ENCODE assay signal across 9 cellular contexts in the genomic region with DNA sequence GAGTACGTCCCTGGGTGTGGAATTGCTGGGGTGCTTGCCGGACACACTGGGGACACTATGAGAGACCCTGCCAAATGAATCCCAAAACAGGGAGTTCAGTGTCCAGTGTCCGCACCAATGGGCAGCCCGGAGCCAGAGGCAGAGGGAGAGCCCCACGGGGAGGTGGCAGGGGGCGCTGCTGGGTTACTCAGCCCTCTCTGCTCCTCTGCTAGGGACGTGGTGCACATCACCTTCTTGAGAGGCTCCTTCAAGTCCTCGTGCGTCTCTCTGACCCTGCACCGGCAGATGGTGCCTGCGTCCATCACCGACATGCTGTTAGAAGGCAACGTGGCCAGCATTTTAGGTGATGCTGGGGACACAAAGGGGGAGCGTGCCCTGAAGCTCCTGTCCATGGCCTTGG. TPM values are rescaled to one million over a fixed set of nuclear protein-coding genes. Genes with fewer than 3 reads are reported as not detected.
DNase-seq lines count a peak whose midpoint lies in the region; ATAC-seq and TF ChIP-seq lines count a peak whose summit lies in the region.
"Had no signal": no experiment of that assay in that cellular context is flagged by ENCODE, and none has a peak within 500 bp of the region (broad histone marks: within the 10 kb centered on the region; RNA-seq: fewer than 3 reads in every experiment).

No MANE protein-coding gene starts in this region.

- no peak for TF ChIP-seq POLR2A in transverse colon (IDR thresholded peaks at IDR 0.05)

- H3K36me3 ChIP-seq in lower lobe of right lung: no peaks in the 10 kb centered on the region
- H3K36me3 ChIP-seq in transverse colon: no peaks in the 10 kb centered on the region

- intact Hi-C loops in lower lobe of right lung (cut with DNase I): no loop called here
- intact Hi-C loops in transverse colon (cut with DNase I; ENCODE audit: low total_unique reads): no loop called here

- H3K27ac ChIP-seq in lower lobe of right lung (no peak overlapping the region), transverse colon (no peak overlapping the region)

- ATAC-seq in lower lobe of right lung: no peak

- TF ChIP-seq CTCF in lower lobe of right lung (IDR thresholded peaks at IDR 0.05): peak; percentile 20
- peak in 1 of 5 experiments; percentile 16 for TF ChIP-seq CTCF in transverse colon (IDR thresholded peaks at IDR 0.05)

- no peaks in the 10 kb centered on the region for H3K9me3 ChIP-seq in lower lobe of right lung
- no peaks in the 10 kb centered on the region for H3K9me3 ChIP-seq in transverse colon

- WGBS in transverse colon (ENCODE audit: low coverage in 1 of 2), 2 donors: 38% methylated on average over 14 of the region's 14 CpGs; no CpG with 5 or more reads in 1 of the 2 donors

- H3K27me3 ChIP-seq in lower lobe of right lung (ENCODE audit: low read depth) (peaks cover 9% of the 10 kb centered on the region), transverse colon (peaks cover 36% of the 10 kb centered on the region)

- TF ChIP-seq EP300 in transverse colon (IDR thresholded peaks at IDR 0.05; ENCODE audit: low read depth): no peak

- H3K4me1 ChIP-seq in lower lobe of right lung: no peaks in the 10 kb centered on the region
- no peaks in the 10 kb centered on the region for H3K4me1 ChIP-seq in transverse colon

- in situ Hi-C loops in transverse colon (cut with MboI; ENCODE audit: low pct_ligation_motif_present in 1 of 4, low pct_unique_long_range_greater_than_20kb in 1 of 4, low sequenced_read_pairs in 3 of 4): no loop called here

- H3K4me3 ChIP-seq in lower lobe of right lung: no peak overlapping the region
- H3K4me3 ChIP-seq in transverse colon: no peak overlapping the region

- DNase-seq in EL (peak; percentile 39), HuH-7 (ENCODE audit: low spot score) (peak; percentile 57), astrocyte of the hippocampus (ENCODE audit: low read depth, low spot score) (peak; percentile 21), lower lobe of right lung (no peak), transverse colon (no peak), NCI-H1048 (lab: John Stamatoyannopoulos, UW) (no peak), cortex of kidney (lab: John Stamatoyannopoulos, UW) (no peak)
- no peak for DNase-seq in activated CD8-positive, alpha-beta memory T cell treated with anti-CD3 and anti-CD28 coated beads, Interleukin-2, amount 50 U/mL, for 4 hours
- DNase-seq: NCI-H1930 had no signal

RNA-seq across cellular contexts. Expression of a gene that starts 20.8 kb away (rescaled TPM):
- total RNA-seq in lower lobe of right lung (1.6 TPM), transverse colon (1 to 10 TPM in 1 of 4 donors, under 1 TPM in 1, not detected in 2; 0.68 to 1.5 TPM)

RNA-seq across cellular contexts. Expression of a gene that starts 20.9 kb away (rescaled TPM):
- 20.9 TPM for total RNA-seq in lower lobe of right lung
- 10 to 100 TPM; 12.1 to 21.9 (median 16.0) TPM for total RNA-seq in transverse colon

RNA-seq across cellular contexts. Expression of a gene that starts 21.1 kb away (rescaled TPM):
- total RNA-seq in lower lobe of right lung: 126 TPM
- total RNA-seq in transverse colon: 100 to 1,000 TPM in 3 of 4 donors, 10 to 100 TPM in 1; 89.4 to 205 (median 147) TPM

RNA-seq across cellular contexts. Expression of a gene that starts 25.2 kb away (rescaled TPM):
- total RNA-seq in lower lobe of right lung (1.9 TPM), transverse colon (10 to 100 TPM in 2 of 4 donors, 1 to 10 TPM in 2; 2.6 to 12.7 (median 7.2) TPM)

RNA-seq across cellular contexts. Expression of a gene that starts 40.6 kb away (rescaled TPM):
- 15.2 TPM for total RNA-seq in lower lobe of right lung
- 10 to 100 TPM in 3 of 4 donors, 1 to 10 TPM in 1; 3.7 to 21.4 (median 17.9) TPM for total RNA-seq in transverse colon

Comparison
In these comparisons a context has a peak if more than half of its experiments do, and no peak if none do; other contexts are left out.
1. DNase-seq: peak in EL (single experiment), HuH-7 (single experiment) and astrocyte of the hippocampus (single experiment); none in lower lobe of right lung (single experiment), activated CD8-positive, alpha-beta memory T cell treated with anti-CD3 and anti-CD28 coated beads, Interleukin-2, amount 50 U/mL, for 4 hours (single experiment), transverse colon (single experiment), NCI-H1048 (single experiment) and cortex of kidney (single experiment).